ENCODE assay signal across 1 cellular context in genomic region chr4:127604949-127605709, GRCh38.
TF ChIP-seq lines count a peak whose summit lies in the region.

No MANE protein-coding gene starts in this region.

TF ChIP-seq in endothelial cell of umbilical vein, 7 proteins besides CTCF, POLR2A, EP300 and RAD21 (continued from another document):
- no peak for TF ChIP-seq MAX (IDR thresholded peaks at IDR 0.05; ENCODE audit: insufficient read depth, insufficient read length)
